Comparison of ENCODE assay signal across 20 cellular contexts in the genomic region with DNA sequence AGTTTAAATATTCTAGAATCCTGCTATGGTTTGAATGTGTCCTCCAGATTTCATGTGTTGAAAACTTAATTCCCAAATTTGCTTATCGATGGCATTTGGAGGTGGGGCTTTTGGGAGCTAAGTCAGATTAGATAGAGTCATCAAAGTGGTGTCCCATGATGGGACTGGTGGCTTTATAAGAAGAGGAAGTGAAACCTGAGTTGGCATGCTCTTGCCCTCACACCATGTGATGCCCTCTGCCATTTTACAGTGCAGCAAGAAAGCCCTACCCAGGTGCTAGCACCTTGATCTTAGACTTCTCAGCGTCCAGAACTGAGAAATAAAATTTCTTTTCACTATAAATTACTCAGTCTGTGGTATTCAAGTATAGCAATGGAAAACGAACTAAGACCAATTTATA.
DNase-seq lines count a peak whose midpoint lies in the region; ATAC-seq and TF ChIP-seq lines count a peak whose summit lies in the region.
"Had no signal": no experiment of that assay in that cellular context is flagged by ENCODE, and none has a peak within 500 bp of the region (broad histone marks: within the 10 kb centered on the region; RNA-seq: fewer than 3 reads in every experiment).

No MANE protein-coding gene starts in this region.

- H3K23ac ChIP-seq in trophoblast cell (ENCODE audit: low read length) = no peak overlapping the region

- H3K9me3 ChIP-seq in trophoblast cell (ENCODE audit: insufficient read depth, low read depth, low read length) (no peaks in the 10 kb centered on the region), tibial artery (no peaks in the 10 kb centered on the region)
- H3K9me3 ChIP-seq: BE2C, psoas muscle had no signal

- TF ChIP-seq CTCF in NB4 (IDR thresholded peaks at IDR 0.05; ENCODE audit: low read depth, low read length) (no peak), tibial artery (IDR thresholded peaks at IDR 0.05) (no peak)

- no peak overlapping the region for H3K4me3 ChIP-seq in NB4 (ENCODE audit: low read depth, low read length)
- no peak overlapping the region for H3K4me3 ChIP-seq in trophoblast cell (ENCODE audit: low read depth, low read length)
- no peak overlapping the region for H3K4me3 ChIP-seq in tibial artery
- H3K4me3 ChIP-seq: dorsolateral prefrontal cortex, psoas muscle, skin epidermis had no signal

- H3K36me3 ChIP-seq in trophoblast cell (ENCODE audit: control insufficient read depth in 1 of 2, insufficient read depth in 2 of 2, low read length in 2 of 2) (no peaks in the 10 kb centered on the region), tibial artery (no peaks in the 10 kb centered on the region)
- H3K36me3 ChIP-seq: BE2C had no signal

- ATAC-seq in GM18868 (IDR thresholded peaks at IDR 0.05; ENCODE audit: unreplicated experiment) (peak; percentile 45), HG02981 (IDR thresholded peaks at IDR 0.05; ENCODE audit: unreplicated experiment) (peak; percentile 56)
- ATAC-seq: psoas muscle had no signal

- no peak overlapping the region for H3K14ac ChIP-seq in trophoblast cell (ENCODE audit: low read length)

- no peaks in the 10 kb centered on the region for H3K79me2 ChIP-seq in trophoblast cell (ENCODE audit: control insufficient read depth, insufficient read depth, low read length, poor library complexity)

- H2BK5ac ChIP-seq in trophoblast cell (ENCODE audit: low read depth, low read length, poor library complexity) = no peak overlapping the region

- no peak overlapping the region for H3K4ac ChIP-seq in trophoblast cell (ENCODE audit: low read depth, low read length)

- H3K27ac ChIP-seq in trophoblast cell (ENCODE audit: low read depth, low read length) (no peak overlapping the region), caudate nucleus (ENCODE audit: low read depth, low read length) (no peak overlapping the region), tibial artery (no peak overlapping the region)
- H3K27ac ChIP-seq: dorsolateral prefrontal cortex, psoas muscle, skin epidermis had no signal

- no peak overlapping the region for H3K4me2 ChIP-seq in trophoblast cell (ENCODE audit: low read length)

- no peak overlapping the region for H2AFZ ChIP-seq in trophoblast cell (ENCODE audit: insufficient read depth, low read length, poor library complexity)

- no peak overlapping the region for H4K12ac ChIP-seq in trophoblast cell (ENCODE audit: low read depth, low read length)

- H2BK120ac ChIP-seq in trophoblast cell (ENCODE audit: insufficient read depth, low read length, poor library complexity) = peak overlapping the region; percentile 46

- no CpG with 5 or more reads among the region's 3 CpGs for WGBS in trophoblast cell (ENCODE audit: extremely low coverage, insufficient coverage, insufficient read length)

- peak overlapping the region; percentile 77 for H2BK12ac ChIP-seq in trophoblast cell (ENCODE audit: low read length)

- H4K8ac ChIP-seq in trophoblast cell (ENCODE audit: low read depth, low read length) = no peak overlapping the region

- no peak for TF ChIP-seq POLR2A in NB4 (IDR thresholded peaks at IDR 0.05; ENCODE audit: extremely low read depth, insufficient read length)

- intact Hi-C loops in tibial artery (cut with DNase I; ENCODE audit: low total_unique reads) = no loop called here

- peaks cover 8% of the 10 kb centered on the region for H3K79me1 ChIP-seq in trophoblast cell (ENCODE audit: low read length)

- H3K27me3 ChIP-seq in trophoblast cell (ENCODE audit: insufficient read depth, low read length) = no peaks in the 10 kb centered on the region
- H3K27me3 ChIP-seq in tibial artery = no peaks in the 10 kb centered on the region
- H3K27me3 ChIP-seq: BE2C had no signal

- H3K9ac ChIP-seq in trophoblast cell (ENCODE audit: low read length) = no peak overlapping the region

- no peak overlapping the region for H3K18ac ChIP-seq in trophoblast cell (ENCODE audit: low read length)

- H4K91ac ChIP-seq in trophoblast cell (ENCODE audit: low read depth, low read length) = no peak overlapping the region

- DNase-seq in NB4 (ENCODE audit: low read depth) = peak; percentile 61
- DNase-seq in trophoblast cell = no peak
- DNase-seq in caudate nucleus (lab: John Stamatoyannopoulos, UW) = no peak
- no peak for DNase-seq in Ammon's horn (ENCODE audit: low spot score)
- DNase-seq in tibial artery = no peak
- DNase-seq: activated CD4-positive, alpha-beta T cell treated with anti-CD3 and anti-CD28 coated beads for 4 hours; activated CD8-positive, alpha-beta memory T cell treated with anti-CD3 and anti-CD28 coated beads, Interleukin-2, amount 50 U/mL, for 4 hours; activated gamma-delta T cell; BE2C; dorsolateral prefrontal cortex; foreskin melanocyte; GF-D8; NCI-H1105 treated with DMSO at 0.1 percent for 48 hours; NCI-H748 treated with DMSO at 0.1 percent for 48 hours; psoas muscle; stimulated activated CD4-positive, alpha-beta T cell treated with anti-CD3 and anti-CD28 coated beads, Interleukin-4, amount 100 ng/mL, for 1 hour; substantia nigra had no signal

- H2AK5ac ChIP-seq in trophoblast cell (ENCODE audit: low read length) = no peak overlapping the region

- H3K4me1 ChIP-seq in trophoblast cell (ENCODE audit: control insufficient read depth in 1 of 2, insufficient read depth in 2 of 2, low read length in 2 of 2) (peaks cover 2 to 22% of the 10 kb centered on the region in 2 experiments), tibial artery (peaks cover 0 to 30% (median 20%) of the 10 kb centered on the region in 4 donors)
- H3K4me1 ChIP-seq: BE2C had no signal
